Comparison of ENCODE assay signal across 32 cellular contexts in genomic region chr9:76910861-76911260, GRCh38.
"Had no signal": no experiment of that assay in that cellular context is flagged by ENCODE, and none has a peak within 500 bp of the region (broad histone marks: within the 10 kb centered on the region; RNA-seq: fewer than 3 reads in every experiment).

No MANE protein-coding gene starts in this region.

- H3K9me3 ChIP-seq: ovary, psoas muscle, right lobe of liver, sigmoid colon, spleen, suprapubic skin, testis, tibial artery, transverse colon, upper lobe of right lung, uterus had no signal

- H3K9ac ChIP-seq: neural progenitor cell, parathyroid adenoma had no signal

- H3K4me2 ChIP-seq: neural progenitor cell, smooth muscle cell had no signal

- H3K36me3 Mint-ChIP-seq: natural killer cell; neural progenitor cell; stimulated activated memory B cell treated with anti-CD40 and anti-IgM and Interleukin-4, amounts not matched to agents 10 μg/mL and 1 μg/mL and 100 μg/mL, for 72 hours; type B pancreatic cell had no signal

- H3K4me1 ChIP-seq: neural progenitor cell, parathyroid adenoma, upper lobe of right lung, uterus had no signal

- H3K27ac ChIP-seq: neural progenitor cell, ovary, parathyroid adenoma, psoas muscle, right lobe of liver, sigmoid colon, suprapubic skin, testis, tibial artery, transverse colon, upper lobe of right lung had no signal

- H3K9me3 Mint-ChIP-seq: natural killer cell; nephron; neural progenitor cell; stimulated activated memory B cell treated with anti-CD40 and anti-IgM and Interleukin-4, amounts not matched to agents 10 μg/mL and 1 μg/mL and 100 μg/mL, for 72 hours; stimulated activated naive CD8-positive, alpha-beta T cell treated with anti-CD3 and anti-CD28 coated beads, Interleukin-15, amount 100 ng/mL, for 72 hours; type B pancreatic cell had no signal

- H3K36me3 ChIP-seq: neural progenitor cell, ovary, right lobe of liver, sigmoid colon, spleen, suprapubic skin, tibial artery, transverse colon, upper lobe of right lung, uterus had no signal

- H3K4me3 ChIP-seq: neural progenitor cell, ovary, psoas muscle, right lobe of liver, sigmoid colon, skin epidermis, smooth muscle cell, spleen, suprapubic skin, testis, tibial artery, transverse colon, upper lobe of right lung, uterus had no signal

- H3K4me1 Mint-ChIP-seq: natural killer cell had no signal

- H2AFZ ChIP-seq: neural progenitor cell, parathyroid adenoma had no signal

- DNase-seq: natural killer cell; occipital lobe; ovary; posterior cingulate gyrus; psoas muscle; right cardiac atrium; right lobe of liver; sigmoid colon; spleen; stimulated activated CD4-positive, alpha-beta T cell treated with anti-CD3 and anti-CD28 coated beads, Interleukin-12 subunit alpha, Interleukin-12 subunit beta, amount 100 ng/mL, for 4 hours; stimulated activated CD4-positive, alpha-beta T cell treated with anti-CD3 and anti-CD28 coated beads, Interleukin-1b, Interleukin-23, amount 100 ng/mL, for 48 hours; stimulated activated CD4-positive, alpha-beta T cell treated with anti-CD3 and anti-CD28 coated beads, Interleukin-4, amount 100 ng/mL, for 1 hour; stimulated activated CD4-positive, alpha-beta T cell treated with anti-CD3 and anti-CD28 coated beads, Interleukin-4, amount 100 ng/mL, for 4 hours; stimulated activated CD8-positive, alpha-beta memory T cell treated with anti-CD3 and anti-CD28 coated beads, Interleukin-4, amount 100 ng/mL, for 48 hours; stimulated activated naive CD4-positive, alpha-beta T cell; stimulated activated naive CD8-positive, alpha-beta T cell treated with anti-CD3 and anti-CD28 coated beads, Interleukin-15, amount 100 ng/mL, for 72 hours; stimulated activated naive CD8-positive, alpha-beta T cell treated with anti-CD3 and anti-CD28 coated beads, Interleukin-15, Interleukin-2, amounts not matched to agents 100 U/mL and 50 U/mL, for 24 hours; substantia nigra; testis; tibial artery; transverse colon; upper lobe of right lung; uterus had no signal

- H3K79me2 ChIP-seq: parathyroid adenoma had no signal

- H3K4me3 Mint-ChIP-seq: natural killer cell; nephron; neural progenitor cell; stimulated activated memory B cell treated with anti-CD40 and anti-IgM and Interleukin-4, amounts not matched to agents 10 μg/mL and 1 μg/mL and 100 μg/mL, for 72 hours; stimulated activated naive CD8-positive, alpha-beta T cell treated with anti-CD3 and anti-CD28 coated beads, Interleukin-15, amount 100 ng/mL, for 72 hours; type B pancreatic cell had no signal

- ATAC-seq: natural killer cell; psoas muscle; right cardiac atrium; right lobe of liver; stimulated activated memory B cell treated with anti-CD40 and anti-IgM and Interleukin-4, amounts not matched to agents 10 μg/mL and 1 μg/mL and 100 μg/mL, for 72 hours; stimulated activated naive CD8-positive, alpha-beta T cell treated with anti-CD3 and anti-CD28 coated beads, Interleukin-15, amount 100 ng/mL, for 72 hours; stimulated activated naive CD8-positive, alpha-beta T cell treated with anti-CD3 and anti-CD28 coated beads, Interleukin-15, Interleukin-2, amounts not matched to agents 100 U/mL and 50 U/mL, for 24 hours; upper lobe of right lung had no signal

- H3K27ac Mint-ChIP-seq: natural killer cell; nephron; neural progenitor cell; progenitor cell of endocrine pancreas; stimulated activated memory B cell treated with anti-CD40 and anti-IgM and Interleukin-4, amounts not matched to agents 10 μg/mL and 1 μg/mL and 100 μg/mL, for 72 hours; type B pancreatic cell had no signal

- H3K27me3 ChIP-seq: ovary, right lobe of liver, sigmoid colon, testis, tibial artery, uterus had no signal
